ENCODE assay signal across 1 cellular context in genomic region chr6:136764522-136764993, GRCh38.
A peak's percentile ranks its signal among the peaks of the same experiment; 100 is the strongest.
TF ChIP-seq lines count a peak whose summit lies in the region.

No MANE protein-coding gene starts in this region.

TF ChIP-seq in GM12878, 131 proteins besides CTCF, POLR2A, EP300 and RAD21 (continued from another document):
- TF ChIP-seq ATF2 (IDR thresholded peaks at IDR 0.05; ENCODE audit: low read length) (peak; percentile 86), MEF2B (IDR thresholded peaks at IDR 0.05; ENCODE audit: partially characterized antibody, poor library complexity, severe bottlenecking) (peak; percentile 61), NFXL1 (IDR thresholded peaks at IDR 0.05; ENCODE audit: borderline replicate concordance) (no peak), KAT2A (conservative IDR thresholded peaks at IDR 0.05; ENCODE audit: control insufficient read depth, low read depth, low read length) (no peak), RCOR1 (conservative IDR thresholded peaks at IDR 0.05; ENCODE audit: low read depth, low read length) (0 out of 2 replicates have a peak, but pooled peaks have one; percentile 37), NFYA (IDR thresholded peaks at IDR 0.05; ENCODE audit: borderline replicate concordance, low read depth, low read length) (no peak), MAX (IDR thresholded peaks at IDR 0.05; ENCODE audit: low read depth, low read length) (no peak), NR2F1 (conservative IDR thresholded peaks at IDR 0.05) (peak; percentile 81), BHLHE40 (IDR thresholded peaks at IDR 0.05; ENCODE audit: borderline replicate concordance in 1 of 2, low read depth in 2 of 2, low read length in 1 of 2) (peak; percentile 69 to 70), MTA2 (IDR thresholded peaks at IDR 0.05; ENCODE audit: low read depth) (peak; percentile 92), JUND (IDR thresholded peaks at IDR 0.05; ENCODE audit: low read depth, low read length) (no peak), JUNB (IDR thresholded peaks at IDR 0.05) (peak; percentile 53), CEBPB (IDR thresholded peaks at IDR 0.05; ENCODE audit: borderline replicate concordance in 1 of 2, low read depth in 2 of 2, low read length in 2 of 2) (no peak), ZNF622 (IDR thresholded peaks at IDR 0.05) (no peak), EED (IDR thresholded peaks at IDR 0.05; ENCODE audit: low read depth) (peak; percentile 80), TAF1 (IDR thresholded peaks at IDR 0.05; ENCODE audit: borderline replicate concordance, low read depth, low read length) (peak; percentile 22; the same call in 1 of the 2 replicates), IKZF2 (IDR thresholded peaks at IDR 0.05) (peak in 1 of 2 experiments; percentile 71), CBFB (IDR thresholded peaks at IDR 0.05; ENCODE audit: low read depth) (peak; percentile 70; the same call in 1 of the 2 replicates), BMI1 (IDR thresholded peaks at IDR 0.05; ENCODE audit: borderline replicate concordance) (no peak; the same call in 1 of the 2 replicates), ETV6 (conservative IDR thresholded peaks at IDR 0.05 in 1 of 2, IDR thresholded peaks at IDR 0.05 in 1 of 2; ENCODE audit: borderline replicate concordance in 1 of 2, low read depth in 1 of 2) (peak in 1 of 2 experiments; percentile 55; a peak in 1 of 4 replicates), MEF2A (IDR thresholded peaks at IDR 0.05; ENCODE audit: insufficient read depth, low read depth, low read length) (0 out of 2 replicates have a peak, but pooled peaks have one; percentile 4), USF2 (IDR thresholded peaks at IDR 0.05; ENCODE audit: borderline replicate concordance, low read depth, low read length) (no peak), KDM1A (IDR thresholded peaks at IDR 0.05; ENCODE audit: borderline replicate concordance) (no peak)
